In genomic region chr12:89166525-89166934, GRCh38 we compare ENCODE assay signal across 9 cellular contexts.
DNase-seq lines count a peak whose midpoint lies in the region; ATAC-seq and TF ChIP-seq lines count a peak whose summit lies in the region.
"Had no signal": no experiment of that assay in that cellular context is flagged by ENCODE, and none has a peak within 500 bp of the region (broad histone marks: within the 10 kb centered on the region; RNA-seq: fewer than 3 reads in every experiment).

No MANE protein-coding gene starts in this region.

- intact Hi-C loops in spleen (cut with DNase I; ENCODE audit: low total_unique reads) (loop anchor here (10.0 kb wide), 1 partner anchor 58 kb away; no protein-coding TSS in a partner anchor), vagina (cut with DNase I) (no loop called here)
- intact Hi-C loops in CD4-positive, alpha-beta memory T cell (cut with micrococcal nuclease), result no loop called here

- H3K27me3 ChIP-seq in BLaER1 treated with 17β-estradiol and CSF1 and Interleukin-3, amounts not matched to agents 10 nM and 100 nM, result no peaks in the 10 kb centered on the region
- no peaks in the 10 kb centered on the region for H3K27me3 ChIP-seq in spleen (replicated peaks in 1 of 7)
- H3K27me3 ChIP-seq in vagina, result no peaks in the 10 kb centered on the region
- no peaks in the 10 kb centered on the region for H3K27me3 ChIP-seq in CD4-positive, alpha-beta memory T cell (ENCODE audit: insufficient read depth, low read length)

- TF ChIP-seq POLR2A in spleen (IDR thresholded peaks at IDR 0.05) (no peak), vagina (IDR thresholded peaks at IDR 0.05) (no peak)

- H3K4me1 Mint-ChIP-seq in central memory CD8-positive, alpha-beta T cell, result no peaks in the 10 kb centered on the region
- H3K4me1 Mint-ChIP-seq in CD4-positive, alpha-beta memory T cell, result peaks cover 4 to 14% (median 11%) of the 10 kb centered on the region in 4 donors

- no peaks in the 10 kb centered on the region for H3K27me3 Mint-ChIP-seq in central memory CD8-positive, alpha-beta T cell
- H3K27me3 Mint-ChIP-seq in CD4-positive, alpha-beta memory T cell, result no peaks in the 10 kb centered on the region

- H3K27ac Mint-ChIP-seq in central memory CD8-positive, alpha-beta T cell (ENCODE audit: low read depth), result no peak overlapping the region
- H3K27ac Mint-ChIP-seq in CD4-positive, alpha-beta memory T cell, result no peak overlapping the region

- peak overlapping the region in 9 of 11 experiments; percentile 61 to 94 (median 85); a peak in 20 of 22 replicates for H3K9ac ChIP-seq in BLaER1 treated with 17β-estradiol and CSF1 and Interleukin-3, amounts not matched to agents 10 nM and 100 nM

- no peaks in the 10 kb centered on the region for H3K36me3 ChIP-seq in BLaER1 treated with 17β-estradiol and CSF1 and Interleukin-3, amounts not matched to agents 10 nM and 100 nM
- no peaks in the 10 kb centered on the region for H3K36me3 ChIP-seq in spleen
- no peaks in the 10 kb centered on the region for H3K36me3 ChIP-seq in vagina
- no peaks in the 10 kb centered on the region for H3K36me3 ChIP-seq in CD4-positive, alpha-beta memory T cell (ENCODE audit: insufficient read depth, low read length)

- no peaks in the 10 kb centered on the region for H3K9me3 Mint-ChIP-seq in central memory CD8-positive, alpha-beta T cell
- H3K9me3 Mint-ChIP-seq in CD4-positive, alpha-beta memory T cell, result no peaks in the 10 kb centered on the region
- H3K9me3 Mint-ChIP-seq: activated naive CD4-positive, alpha-beta T cell treated with anti-CD3 and anti-CD28 coated beads, Interleukin-2, amount 50 U/mL, for 72 hours had no signal

- peaks cover 0 to 3% (median 0%) of the 10 kb centered on the region in 11 experiments; a peak in 3 of 22 replicates for H3K9me3 ChIP-seq in BLaER1 treated with 17β-estradiol and CSF1 and Interleukin-3, amounts not matched to agents 10 nM and 100 nM (replicated peaks in 1 of 11)
- H3K9me3 ChIP-seq in spleen (peaks cover 0 to under 1% (median 0%) of the 10 kb centered on the region in 8 donors), vagina (no peaks in the 10 kb centered on the region)
- no peaks in the 10 kb centered on the region for H3K9me3 ChIP-seq in CD4-positive, alpha-beta memory T cell (ENCODE audit: control insufficient read depth in 1 of 2, low read length in 2 of 2)

- H3K4me3 Mint-ChIP-seq in central memory CD8-positive, alpha-beta T cell, result no peak overlapping the region
- H3K4me3 Mint-ChIP-seq in CD4-positive, alpha-beta memory T cell, result no peak overlapping the region

- POLR2A ChIA-PET in CD4-positive, alpha-beta memory T cell (lab: Charles Lee; ENCODE audit: partially characterized antibody), result no interaction called here

- peak overlapping the region; percentile 13 to 89 (median 65); a peak in 21 of 22 replicates for H3K4me2 ChIP-seq in BLaER1 treated with 17β-estradiol and CSF1 and Interleukin-3, amounts not matched to agents 10 nM and 100 nM

- DNase-seq in central memory CD8-positive, alpha-beta T cell (ENCODE audit: low spot score in 2 of 2), result no peak
- DNase-seq in spleen (no peak), ecto neural progenitor cell (ENCODE audit: low spot score) (no peak), vagina (ENCODE audit: extremely low spot score in 2 of 2) (no peak)
- DNase-seq in CD4-positive, alpha-beta memory T cell, result no peak

- H3K4me1 ChIP-seq in BLaER1 treated with 17β-estradiol and CSF1 and Interleukin-3, amounts not matched to agents 10 nM and 100 nM, result peaks cover 24 to 82% (median 61%) of the 10 kb centered on the region in 10 experiments
- H3K4me1 ChIP-seq in spleen, result peaks cover 23 to 75% (median 55%) of the 10 kb centered on the region in 6 donors
- peaks cover 22% of the 10 kb centered on the region for H3K4me1 ChIP-seq in vagina
- peaks cover 17% of the 10 kb centered on the region for H3K4me1 ChIP-seq in CD4-positive, alpha-beta memory T cell (ENCODE audit: insufficient read depth, low read length)

- H3K4me3 ChIP-seq in BLaER1 treated with 17β-estradiol and CSF1 and Interleukin-3, amounts not matched to agents 10 nM and 100 nM, result no peak overlapping the region; a peak in 1 of 20 replicates
- H3K4me3 ChIP-seq in spleen (peak overlapping the region in 1 of 8 donors; percentile 18), vagina (no peak overlapping the region)
- H3K4me3 ChIP-seq in CD4-positive, alpha-beta memory T cell (ENCODE audit: low read length in 2 of 2), result no peak overlapping the region

- peak; percentile 73 for ATAC-seq in GM19463 (IDR thresholded peaks at IDR 0.05; ENCODE audit: unreplicated experiment)
- peak; percentile 95 for ATAC-seq in HG03520 (IDR thresholded peaks at IDR 0.05; ENCODE audit: unreplicated experiment)
- ATAC-seq in central memory CD8-positive, alpha-beta T cell (replicated peaks; ENCODE audit: extremely low read depth, poor library complexity, severe bottlenecking), result peak; percentile 22

- peaks cover 2% of the 10 kb centered on the region for H3K36me3 Mint-ChIP-seq in central memory CD8-positive, alpha-beta T cell (ENCODE audit: insufficient read depth)
- H3K36me3 Mint-ChIP-seq in CD4-positive, alpha-beta memory T cell, result no peaks in the 10 kb centered on the region

- CTCF ChIA-PET in CD4-positive, alpha-beta memory T cell (lab: Charles Lee; ENCODE audit: partially characterized antibody), result no interaction called here

- TF ChIP-seq CTCF in spleen (IDR thresholded peaks at IDR 0.05 in 8 of 11, conservative IDR thresholded peaks at IDR 0.05 in 3 of 11) (no peak), vagina (IDR thresholded peaks at IDR 0.05) (no peak)

- 14 to 20% (median 16%) methylated on average over 1 of the region's 1 CpG for WGBS in spleen, 5 donors

- H4K20me1 ChIP-seq in BLaER1 treated with 17β-estradiol and CSF1 and Interleukin-3, amounts not matched to agents 10 nM and 100 nM, result no peaks in the 10 kb centered on the region

- peak overlapping the region; percentile 59 to 100 (median 98); a peak in 21 of 22 replicates for H3K27ac ChIP-seq in BLaER1 treated with 17β-estradiol and CSF1 and Interleukin-3, amounts not matched to agents 10 nM and 100 nM
- peak overlapping the region; percentile 44 to 90 (median 74) for H3K27ac ChIP-seq in spleen
- no peak overlapping the region for H3K27ac ChIP-seq in vagina
- no peak overlapping the region for H3K27ac ChIP-seq in CD4-positive, alpha-beta memory T cell (ENCODE audit: low read depth, low read length)

Comparison
In these comparisons a context has a peak if more than half of its experiments do, and no peak if none do; other contexts are left out.
1. H3K27ac ChIP-seq: peak in BLaER1 treated with 17β-estradiol and CSF1 and Interleukin-3, amounts not matched to agents 10 nM and 100 nM (11 of 11) and spleen (8 of 8); none in vagina (single experiment) and CD4-positive, alpha-beta memory T cell (single experiment).
2. ATAC-seq: peak in every context shown above with its lines; median percentile 95 in HG03520; 73 in GM19463; 22 in central memory CD8-positive, alpha-beta T cell.